In the genomic region with DNA sequence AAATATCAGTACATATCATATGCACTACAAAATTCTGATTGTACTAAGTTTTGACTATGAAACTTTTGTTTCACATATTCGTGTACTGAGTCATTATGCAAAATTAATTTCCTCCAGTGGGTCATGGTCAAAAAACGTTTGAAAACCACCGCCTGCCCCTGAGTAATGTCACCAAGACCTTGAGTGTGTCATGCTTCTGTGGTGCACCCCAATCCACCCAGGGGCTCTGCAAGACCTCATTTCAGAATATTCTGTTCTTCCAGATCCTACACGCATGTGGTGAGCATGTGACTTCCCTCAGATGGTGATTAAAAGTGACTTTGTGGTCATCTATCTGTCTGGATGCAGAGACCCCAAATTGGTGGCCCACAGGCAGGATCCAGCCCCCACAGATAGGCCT, we compare ENCODE assay signal across 9 cellular contexts. TPM values are rescaled to one million over a fixed set of nuclear protein-coding genes. Genes with fewer than 3 reads are reported as not detected.
DNase-seq lines count a peak whose midpoint lies in the region; ATAC-seq and TF ChIP-seq lines count a peak whose summit lies in the region.
"Had no signal": no experiment of that assay in that cellular context is flagged by ENCODE, and none has a peak within 500 bp of the region (broad histone marks: within the 10 kb centered on the region; RNA-seq: fewer than 3 reads in every experiment).

No MANE protein-coding gene starts in this region.

- peaks cover 89% of the 10 kb centered on the region for H3K79me2 ChIP-seq in ACC112 (ENCODE audit: control insufficient read depth, insufficient read depth, low read length, unreplicated experiment)

- peaks cover 70% of the 10 kb centered on the region for H3K4me1 ChIP-seq in ACC112 (ENCODE audit: control insufficient read depth, insufficient read depth, low read length, unreplicated experiment)

- DNase-seq in dermis blood vessel endothelial cell = peak; percentile 32
- DNase-seq in GM20000 (ENCODE audit: low spot score) = no peak
- DNase-seq in NK-92 treated with Interleukin-12 subunit alpha and Interleukin-12 subunit beta, amount 100 ng/mL, for 24 hours (lab: John Stamatoyannopoulos, UW) = no peak
- DNase-seq in D341Med (ENCODE audit: low spot score) = no peak
- DNase-seq: kidney glomerular epithelial cell had no signal

- TF ChIP-seq CTCF in GM20000 (IDR thresholded peaks at IDR 0.05; ENCODE audit: extremely low read depth, missing control alignments) = no peak

- no peaks in the 10 kb centered on the region for H3K27me3 ChIP-seq in ACC112 (ENCODE audit: insufficient read depth, low read length)

- peak overlapping the region; percentile 3; the same call in 1 of the 2 replicates for H3K4me3 ChIP-seq in ACC112 (ENCODE audit: low read depth, low read length)

- ATAC-seq in GM19023 (IDR thresholded peaks at IDR 0.05; ENCODE audit: unreplicated experiment) (peak; percentile 82), HG03469 (IDR thresholded peaks at IDR 0.05; ENCODE audit: unreplicated experiment) (peak; percentile 80), HG03571 (IDR thresholded peaks at IDR 0.05; ENCODE audit: unreplicated experiment) (no peak)

- peak overlapping the region; percentile 92 for H3K27ac ChIP-seq in ACC112 (ENCODE audit: low read depth, low read length)

- H3K36me3 ChIP-seq in ACC112 (ENCODE audit: insufficient read depth, low read length) = no peaks in the 10 kb centered on the region; the same call in 1 of the 2 replicates

- H2AFZ ChIP-seq in ACC112 (ENCODE audit: low read length, unreplicated experiment) = no peak overlapping the region

RNA-seq across cellular contexts. Expression of a gene that starts 31.0 kb away (rescaled TPM):
- total RNA-seq in dermis blood vessel endothelial cell = 29.8 and 41.3 TPM in 2 replicates
